Comparison of ENCODE assay signal across 14 cellular contexts in genomic region chr12:104280111-104280510, GRCh38. TPM values are rescaled to one million over a fixed set of nuclear protein-coding genes. Genes with fewer than 3 reads are reported as not detected.
DNase-seq lines count a peak whose midpoint lies in the region; ATAC-seq and TF ChIP-seq lines count a peak whose summit lies in the region.
"Had no signal": no experiment of that assay in that cellular context is flagged by ENCODE, and none has a peak within 500 bp of the region (broad histone marks: within the 10 kb centered on the region; RNA-seq: fewer than 3 reads in every experiment).

No MANE protein-coding gene starts in this region.

- TF ChIP-seq CTCF in HFF-Myc (IDR thresholded peaks at IDR 0.05; ENCODE audit: low read depth, low read length, missing control alignments) (no peak), PC-9 (conservative IDR thresholded peaks at IDR 0.05) (no peak), esophagus muscularis mucosa (IDR thresholded peaks at IDR 0.05) (no peak), smooth muscle cell (IDR thresholded peaks at IDR 0.05; ENCODE audit: borderline replicate concordance, insufficient read depth, poor library complexity, severe bottlenecking) (no peak)

- peak overlapping the region; percentile 4 for H3K9ac ChIP-seq in smooth muscle cell (ENCODE audit: low read depth)

- no peaks in the 10 kb centered on the region for H3K27me3 ChIP-seq in PC-9 (ENCODE audit: insufficient read depth, low read depth)
- no peaks in the 10 kb centered on the region for H3K27me3 ChIP-seq in esophagus muscularis mucosa
- no peaks in the 10 kb centered on the region for H3K27me3 ChIP-seq in smooth muscle cell (ENCODE audit: low read depth)
- H3K27me3 ChIP-seq: transverse colon had no signal

- POLR2A ChIA-PET in PC-9 (lab: Charles Lee; ENCODE audit: unreplicated experiment): interaction anchor here (0.6 to 1.7 kb wide), 5 partner anchors 8 to 179 kb away, joined by 3 to 14 read pairs (median 4); no protein-coding TSS in a partner anchor

- intact Hi-C loops in PC-9 (cut with micrococcal nuclease; ENCODE audit: unreplicated experiment): loop anchor here (1.0 kb wide), 1 partner anchor 61 kb away; no protein-coding TSS in a partner anchor
- intact Hi-C loops in esophagus muscularis mucosa (cut with DNase I): no loop called here

- H3K27ac ChIP-seq in PC-9 (peak overlapping the region; percentile 99), esophagus muscularis mucosa (replicated peaks in 1 of 4) (peak overlapping the region in 3 of 4 donors; percentile 16 to 28 (median 25)), smooth muscle cell (ENCODE audit: low read depth) (peak overlapping the region; percentile 74)

- H3K36me3 ChIP-seq in PC-9 (ENCODE audit: low read depth) (no peaks in the 10 kb centered on the region), esophagus muscularis mucosa (no peaks in the 10 kb centered on the region), smooth muscle cell (ENCODE audit: low read depth) (no peaks in the 10 kb centered on the region)
- H3K36me3 ChIP-seq: transverse colon had no signal

- TF ChIP-seq POLR2A in esophagus muscularis mucosa (IDR thresholded peaks at IDR 0.05; ENCODE audit: low read depth): no peak

- BruUV-seq in PC-9 (replicated peaks; lab: Mats Ljungman, UMichigan): TSS peak; percentile 53

- no peak overlapping the region for H2AFZ ChIP-seq in PC-9
- no peak overlapping the region for H2AFZ ChIP-seq in smooth muscle cell (ENCODE audit: low read depth)

- DNase-seq in HFF-Myc (ENCODE audit: extremely low read depth, low read depth) (no peak), PC-9 (no peak), esophagus muscularis mucosa (ENCODE audit: extremely low spot score) (no peak), smooth muscle cell (lab: John Stamatoyannopoulos, UW; ENCODE audit: unreplicated experiment) (no peak)
- DNase-seq in NK-92 treated with Interleukin-12 subunit alpha and Interleukin-12 subunit beta, amount 100 ng/mL, for 24 hours (lab: John Stamatoyannopoulos, UW): no peak
- DNase-seq: activated CD4-positive, alpha-beta memory T cell treated with anti-CD3 and anti-CD28 coated beads for 36 hours; glutamatergic neuron; H9; midbrain; NCI-H1105; NCI-H2171 treated with DMSO at 0.1 percent for 48 hours; transverse colon had no signal

- H3K4me3 ChIP-seq in HFF-Myc (replicated peaks; ENCODE audit: low read depth, low read length) (peak overlapping the region; percentile 6; the same call in 1 of the 2 replicates), PC-9 (peak overlapping the region; percentile 59), esophagus muscularis mucosa (no peak overlapping the region), smooth muscle cell (no peak overlapping the region)
- H3K4me3 ChIP-seq: transverse colon had no signal

- H3K4me2 ChIP-seq in PC-9 (peak overlapping the region; percentile 85), smooth muscle cell (peak overlapping the region; percentile 34)

- H3K9me2 ChIP-seq in PC-9 (ENCODE audit: insufficient read depth): no peaks in the 10 kb centered on the region

- TF ChIP-seq EP300 in esophagus muscularis mucosa (IDR thresholded peaks at IDR 0.05): no peak

- ATAC-seq in HG02981 (IDR thresholded peaks at IDR 0.05; ENCODE audit: unreplicated experiment) (no peak), GM21619 (IDR thresholded peaks at IDR 0.05; ENCODE audit: unreplicated experiment) (no peak)

- WGBS in esophagus muscularis mucosa: 92% methylated on average over 1 of the region's 1 CpG
- 100% methylated on average over 1 of the region's 1 CpG for WGBS in smooth muscle cell (ENCODE audit: low lambda C conversion rate)

- CTCF ChIA-PET in PC-9 (lab: Charles Lee): no interaction called here

- H3K4me1 ChIP-seq in PC-9 (replicated peaks; ENCODE audit: insufficient read depth) (peaks cover 96% of the 10 kb centered on the region), esophagus muscularis mucosa (peaks cover 2 to 22% (median 14%) of the 10 kb centered on the region in 4 donors), smooth muscle cell (ENCODE audit: low read depth) (peaks cover 3% of the 10 kb centered on the region)

- no peaks in the 10 kb centered on the region for H3K9me3 ChIP-seq in PC-9 (ENCODE audit: insufficient read depth, low read depth)
- H3K9me3 ChIP-seq in esophagus muscularis mucosa: no peaks in the 10 kb centered on the region
- no peaks in the 10 kb centered on the region for H3K9me3 ChIP-seq in smooth muscle cell (replicated peaks; ENCODE audit: low read depth)
- H3K9me3 ChIP-seq: transverse colon had no signal

- H4K20me1 ChIP-seq in PC-9 (ENCODE audit: insufficient read depth): no peaks in the 10 kb centered on the region
- no peaks in the 10 kb centered on the region for H4K20me1 ChIP-seq in smooth muscle cell (ENCODE audit: low read depth)

- H3K79me2 ChIP-seq in PC-9 (ENCODE audit: low read depth) (peaks cover 75% of the 10 kb centered on the region), smooth muscle cell (ENCODE audit: low read depth) (no peaks in the 10 kb centered on the region)

- peaks cover 96% of the 10 kb centered on the region for H3F3A ChIP-seq in PC-9 (ENCODE audit: insufficient read depth, low read depth)
- H3F3A ChIP-seq in smooth muscle cell (ENCODE audit: low read depth): no peaks in the 10 kb centered on the region

RNA-seq across cellular contexts. Expression of gene EID3, which starts 23.4 kb away (rescaled TPM):
- total RNA-seq in PC-9 (2021) (42.4 and 47.4 TPM in 2 replicates), esophagus muscularis mucosa (10 to 100 TPM in 3 of 4 donors, 1 to 10 TPM in 1; 7.6 to 19.5 (median 12.1) TPM), smooth muscle cell (2.5 and 4.0 TPM in 2 replicates)
- polyA plus RNA-seq in smooth muscle cell: 1.1 and 1.5 TPM in 2 replicates

Comparison
In these comparisons a context has a peak if more than half of its experiments do, and no peak if none do; other contexts are left out.
1. H3K4me3 ChIP-seq: peak in HFF-Myc (single experiment) and PC-9 (single experiment); none in esophagus muscularis mucosa (0 of 4) and smooth muscle cell (single experiment).
2. H3K27ac ChIP-seq: peak in every context shown above with its lines; median percentile 99 in PC-9; 74 in smooth muscle cell; 25 in esophagus muscularis mucosa.